In genomic region chr1:54463259-54464030, GRCh38 we compare ENCODE assay signal across 13 cellular contexts. TPM values are rescaled to one million over a fixed set of nuclear protein-coding genes. Genes with fewer than 3 reads are reported as not detected.
DNase-seq lines count a peak whose midpoint lies in the region; ATAC-seq lines count a peak whose summit lies in the region.
"Had no signal": no experiment of that assay in that cellular context is flagged by ENCODE, and none has a peak within 500 bp of the region (broad histone marks: within the 10 kb centered on the region; RNA-seq: fewer than 3 reads in every experiment).

No MANE protein-coding gene starts in this region.

- H4K91ac ChIP-seq in neuronal stem cell (ENCODE audit: low read depth, low read length, poor library complexity): no peak overlapping the region

- DNase-seq in activated CD4-positive, alpha-beta T cell treated with anti-CD3 and anti-CD28 coated beads, Interleukin-2, amount 10 ng/mL, durations not matched to agents 7 days and 5 days: no peak
- DNase-seq in activated CD4-positive, alpha-beta T cell treated with anti-CD3 and anti-CD28 coated beads, Interleukin-2, amount 50 U/mL, for 1 hour: no peak
- DNase-seq in NCI-H2171 (lab: John Stamatoyannopoulos, UW) (peak; percentile 43), neuronal stem cell (ENCODE audit: low spot score) (no peak), mucosa of gallbladder (ENCODE audit: low spot score) (no peak), HuH-7 (ENCODE audit: low spot score) (no peak), MG63 (no peak)
- no peak for DNase-seq in activated naive CD8-positive, alpha-beta T cell treated with anti-CD3 and anti-CD28 coated beads, Interleukin-2, amount 50 U/mL, for 24 hours
- DNase-seq: activated CD4-positive, alpha-beta T cell treated with anti-CD3 and anti-CD28 coated beads for 48 hours; adrenal gland; DMS153; NCI-H2029 treated with DMSO at 0.1 percent for 48 hours; uterus had no signal

- peak overlapping the region; percentile 75 for H3K27ac Mint-ChIP-seq in activated CD4-positive, alpha-beta T cell treated with anti-CD3 and anti-CD28 coated beads, Interleukin-2, amount 10 ng/mL, durations not matched to agents 7 days and 5 days
- peak overlapping the region; percentile 82 for H3K27ac Mint-ChIP-seq in activated naive CD8-positive, alpha-beta T cell treated with anti-CD3 and anti-CD28 coated beads, Interleukin-2, amount 50 U/mL, for 24 hours

- H3K4ac ChIP-seq in neuronal stem cell (ENCODE audit: low read length): no peak overlapping the region

- H3K4me1 Mint-ChIP-seq in activated CD4-positive, alpha-beta T cell treated with anti-CD3 and anti-CD28 coated beads, Interleukin-2, amount 10 ng/mL, durations not matched to agents 7 days and 5 days: peaks cover 38% of the 10 kb centered on the region
- peaks cover 40% of the 10 kb centered on the region for H3K4me1 Mint-ChIP-seq in activated naive CD8-positive, alpha-beta T cell treated with anti-CD3 and anti-CD28 coated beads, Interleukin-2, amount 50 U/mL, for 24 hours

- no peaks in the 10 kb centered on the region for H3K27me3 Mint-ChIP-seq in activated CD4-positive, alpha-beta T cell treated with anti-CD3 and anti-CD28 coated beads, Interleukin-2, amount 10 ng/mL, durations not matched to agents 7 days and 5 days
- no peaks in the 10 kb centered on the region for H3K27me3 Mint-ChIP-seq in activated naive CD8-positive, alpha-beta T cell treated with anti-CD3 and anti-CD28 coated beads, Interleukin-2, amount 50 U/mL, for 24 hours

- peak overlapping the region; percentile 90 for H2AFZ ChIP-seq in neuronal stem cell (ENCODE audit: low read length)

- H3K36me3 ChIP-seq in neuronal stem cell (replicated peaks in 1 of 2; ENCODE audit: control insufficient read depth in 2 of 2, insufficient read depth in 2 of 2, low read length in 2 of 2) (no peaks in the 10 kb centered on the region), MG63 (no peaks in the 10 kb centered on the region)
- H3K36me3 ChIP-seq: adrenal gland, uterus had no signal

- H2BK15ac ChIP-seq in neuronal stem cell (ENCODE audit: low read length): peak overlapping the region; percentile 29

- no peak overlapping the region for H3K9ac ChIP-seq in neuronal stem cell (ENCODE audit: low read depth, low read length, poor library complexity)

- no peak overlapping the region for H2BK5ac ChIP-seq in neuronal stem cell (ENCODE audit: low read length)

- WGBS in neuronal stem cell (ENCODE audit: extremely low coverage in 2 of 2, insufficient read length in 2 of 2, insufficient replicate concordance in 1 of 2), 2 donors: no CpG with 5 or more reads among the region's 10 CpGs

- CTCF ChIA-PET in activated CD4-positive, alpha-beta T cell treated with anti-CD3 and anti-CD28 coated beads, Interleukin-2, amount 10 ng/mL, durations not matched to agents 7 days and 5 days (lab: Charles Lee): interaction anchor here (0.8 to 1.4 kb wide), 5 partner anchors 14 to 36 kb away, joined by 3 to 4 read pairs (median 3); no protein-coding TSS in a partner anchor

- no peak for ATAC-seq in activated naive CD8-positive, alpha-beta T cell treated with anti-CD3 and anti-CD28 coated beads, Interleukin-2, amount 50 U/mL, for 24 hours

- no peak overlapping the region for H4K8ac ChIP-seq in neuronal stem cell (ENCODE audit: low read depth, low read length)

- peaks cover 26 to 46% of the 10 kb centered on the region in 2 donors for H3K4me1 ChIP-seq in neuronal stem cell (ENCODE audit: control insufficient read depth in 2 of 2, insufficient read depth in 1 of 2, low read depth in 1 of 2, low read length in 2 of 2)

- H3K4me2 ChIP-seq in neuronal stem cell (ENCODE audit: insufficient read depth, low read length, poor library complexity, severe bottlenecking): no peak overlapping the region

- no peak overlapping the region for H3K18ac ChIP-seq in neuronal stem cell (ENCODE audit: low read length)

- no peak overlapping the region for H3K14ac ChIP-seq in neuronal stem cell (ENCODE audit: low read length)

- H3K36me3 Mint-ChIP-seq in activated CD4-positive, alpha-beta T cell treated with anti-CD3 and anti-CD28 coated beads, Interleukin-2, amount 10 ng/mL, durations not matched to agents 7 days and 5 days (ENCODE audit: low read depth): no peaks in the 10 kb centered on the region
- H3K36me3 Mint-ChIP-seq in activated naive CD8-positive, alpha-beta T cell treated with anti-CD3 and anti-CD28 coated beads, Interleukin-2, amount 50 U/mL, for 24 hours (ENCODE audit: low read depth): no peaks in the 10 kb centered on the region

- no peaks in the 10 kb centered on the region for H3K79me1 ChIP-seq in neuronal stem cell (ENCODE audit: low read depth, low read length)

- POLR2A ChIA-PET in activated CD4-positive, alpha-beta T cell treated with anti-CD3 and anti-CD28 coated beads, Interleukin-2, amount 10 ng/mL, durations not matched to agents 7 days and 5 days (lab: Charles Lee): interaction anchor here (0.6 kb wide), 1 partner anchor 364 kb away, joined by 7 read pairs; no protein-coding TSS in a partner anchor

- H2BK120ac ChIP-seq in neuronal stem cell (ENCODE audit: low read depth, low read length): no peak overlapping the region

- no peaks in the 10 kb centered on the region for H3K9me3 Mint-ChIP-seq in activated CD4-positive, alpha-beta T cell treated with anti-CD3 and anti-CD28 coated beads, Interleukin-2, amount 10 ng/mL, durations not matched to agents 7 days and 5 days
- no peaks in the 10 kb centered on the region for H3K9me3 Mint-ChIP-seq in activated naive CD8-positive, alpha-beta T cell treated with anti-CD3 and anti-CD28 coated beads, Interleukin-2, amount 50 U/mL, for 24 hours

- no peak overlapping the region for H2AK5ac ChIP-seq in neuronal stem cell (ENCODE audit: low read depth, low read length)

- H3K9me3 ChIP-seq in neuronal stem cell (replicated peaks in 1 of 2; ENCODE audit: control insufficient read depth in 2 of 2, insufficient read depth in 1 of 2, low read depth in 1 of 2, low read length in 2 of 2) (no peaks in the 10 kb centered on the region), MG63 (no peaks in the 10 kb centered on the region)
- H3K9me3 ChIP-seq: adrenal gland, uterus had no signal

- no peak overlapping the region for H3K4me3 ChIP-seq in neuronal stem cell (ENCODE audit: low read length in 2 of 2)
- no peak overlapping the region for H3K4me3 ChIP-seq in MG63
- H3K4me3 ChIP-seq: adrenal gland, uterus had no signal

- H3K4me3 Mint-ChIP-seq in activated CD4-positive, alpha-beta T cell treated with anti-CD3 and anti-CD28 coated beads, Interleukin-2, amount 10 ng/mL, durations not matched to agents 7 days and 5 days: no peak overlapping the region
- no peak overlapping the region for H3K4me3 Mint-ChIP-seq in activated naive CD8-positive, alpha-beta T cell treated with anti-CD3 and anti-CD28 coated beads, Interleukin-2, amount 50 U/mL, for 24 hours

- no peak overlapping the region for H3K23ac ChIP-seq in neuronal stem cell (ENCODE audit: low read depth, low read length, poor library complexity)

- no peak overlapping the region for H3K27ac ChIP-seq in neuronal stem cell (replicated peaks; ENCODE audit: low read length)

- H3K27me3 ChIP-seq in neuronal stem cell (ENCODE audit: control insufficient read depth in 3 of 3, insufficient read depth in 3 of 3, low read depth in 1 of 3, low read length in 3 of 3): no peaks in the 10 kb centered on the region
- no peaks in the 10 kb centered on the region for H3K27me3 ChIP-seq in MG63
- H3K27me3 ChIP-seq: adrenal gland, uterus had no signal

- H2BK12ac ChIP-seq in neuronal stem cell (ENCODE audit: low read length): no peak overlapping the region

RNA-seq across cellular contexts. Expression of gene SSBP3, which starts 57.3 kb away (rescaled TPM):
- 100 to 1,000 TPM in 1 of 2 experiments, 10 to 100 TPM in 1; 93.4 to 127 TPM for total RNA-seq in activated CD4-positive, alpha-beta T cell treated with anti-CD3 and anti-CD28 coated beads, Interleukin-2, amount 10 ng/mL, durations not matched to agents 7 days and 5 days
- 127 TPM for polyA plus RNA-seq in neuronal stem cell (2013, experiment 1 of 2)
- 133 TPM for polyA plus RNA-seq in neuronal stem cell (2013, experiment 2 of 2)
- 110 TPM for total RNA-seq in mucosa of gallbladder
- 15.9 and 40.6 TPM in 2 replicates for total RNA-seq in MG63 (2014; rRNA removed; shearing (Covaris generic); ENCODE audit: low replicate concordance)
